In the genomic region with DNA sequence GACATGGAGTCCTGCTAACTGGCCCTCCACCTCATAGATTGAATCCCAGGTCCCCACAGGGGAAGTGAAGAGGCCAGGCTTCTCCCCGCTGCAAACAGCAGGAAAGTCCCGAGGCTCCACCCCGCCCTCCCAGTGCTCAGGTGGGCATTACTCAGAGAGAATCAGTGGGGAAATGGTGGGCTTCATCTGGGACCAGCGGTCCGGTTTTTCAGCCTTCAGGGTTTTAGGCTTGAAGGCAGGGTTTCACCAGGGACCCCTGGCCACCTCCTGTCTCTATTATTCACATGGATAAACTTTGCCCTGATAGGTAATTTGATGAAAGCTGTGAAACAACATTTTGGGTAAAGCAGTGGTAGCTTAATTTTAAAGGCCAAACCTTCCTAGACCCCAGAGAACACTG, we compare ENCODE assay signal across 1 cellular context.
TF ChIP-seq lines count a peak whose summit lies in the region.

No MANE protein-coding gene starts in this region.

TF ChIP-seq in GM23338, 12 proteins besides CTCF, POLR2A, EP300 and RAD21:
- TF ChIP-seq EZH2 (IDR thresholded peaks at IDR 0.05; ENCODE audit: low read depth, unreplicated experiment) (no peak), CREB1 (CRISPR knock-in tag; IDR thresholded peaks at IDR 0.05; ENCODE audit: low read depth) (no peak), POLR2AphosphoS5 (IDR thresholded peaks at IDR 0.05; ENCODE audit: low read depth) (no peak), ZNF114 (CRISPR knock-in tag; IDR thresholded peaks at IDR 0.05) (no peak)
- TF ChIP-seq, protein P1, sequence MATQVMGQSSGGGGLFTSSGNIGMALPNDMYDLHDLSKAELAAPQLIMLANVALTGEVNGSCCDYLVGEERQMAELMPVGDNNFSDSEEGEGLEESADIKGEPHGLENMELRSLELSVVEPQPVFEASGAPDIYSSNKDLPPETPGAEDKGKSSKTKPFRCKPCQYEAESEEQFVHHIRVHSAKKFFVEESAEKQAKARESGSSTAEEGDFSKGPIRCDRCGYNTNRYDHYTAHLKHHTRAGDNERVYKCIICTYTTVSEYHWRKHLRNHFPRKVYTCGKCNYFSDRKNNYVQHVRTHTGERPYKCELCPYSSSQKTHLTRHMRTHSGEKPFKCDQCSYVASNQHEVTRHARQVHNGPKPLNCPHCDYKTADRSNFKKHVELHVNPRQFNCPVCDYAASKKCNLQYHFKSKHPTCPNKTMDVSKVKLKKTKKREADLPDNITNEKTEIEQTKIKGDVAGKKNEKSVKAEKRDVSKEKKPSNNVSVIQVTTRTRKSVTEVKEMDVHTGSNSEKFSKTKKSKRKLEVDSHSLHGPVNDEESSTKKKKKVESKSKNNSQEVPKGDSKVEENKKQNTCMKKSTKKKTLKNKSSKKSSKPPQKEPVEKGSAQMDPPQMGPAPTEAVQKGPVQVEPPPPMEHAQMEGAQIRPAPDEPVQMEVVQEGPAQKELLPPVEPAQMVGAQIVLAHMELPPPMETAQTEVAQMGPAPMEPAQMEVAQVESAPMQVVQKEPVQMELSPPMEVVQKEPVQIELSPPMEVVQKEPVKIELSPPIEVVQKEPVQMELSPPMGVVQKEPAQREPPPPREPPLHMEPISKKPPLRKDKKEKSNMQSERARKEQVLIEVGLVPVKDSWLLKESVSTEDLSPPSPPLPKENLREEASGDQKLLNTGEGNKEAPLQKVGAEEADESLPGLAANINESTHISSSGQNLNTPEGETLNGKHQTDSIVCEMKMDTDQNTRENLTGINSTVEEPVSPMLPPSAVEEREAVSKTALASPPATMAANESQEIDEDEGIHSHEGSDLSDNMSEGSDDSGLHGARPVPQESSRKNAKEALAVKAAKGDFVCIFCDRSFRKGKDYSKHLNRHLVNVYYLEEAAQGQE (IDR thresholded peaks at IDR 0.05; ENCODE audit: unreplicated experiment) = no peak
TF ChIP-seq in GM23338: peak in this region for 0.
